Comparison of ENCODE assay signal across 8 cellular contexts in the genomic region with DNA sequence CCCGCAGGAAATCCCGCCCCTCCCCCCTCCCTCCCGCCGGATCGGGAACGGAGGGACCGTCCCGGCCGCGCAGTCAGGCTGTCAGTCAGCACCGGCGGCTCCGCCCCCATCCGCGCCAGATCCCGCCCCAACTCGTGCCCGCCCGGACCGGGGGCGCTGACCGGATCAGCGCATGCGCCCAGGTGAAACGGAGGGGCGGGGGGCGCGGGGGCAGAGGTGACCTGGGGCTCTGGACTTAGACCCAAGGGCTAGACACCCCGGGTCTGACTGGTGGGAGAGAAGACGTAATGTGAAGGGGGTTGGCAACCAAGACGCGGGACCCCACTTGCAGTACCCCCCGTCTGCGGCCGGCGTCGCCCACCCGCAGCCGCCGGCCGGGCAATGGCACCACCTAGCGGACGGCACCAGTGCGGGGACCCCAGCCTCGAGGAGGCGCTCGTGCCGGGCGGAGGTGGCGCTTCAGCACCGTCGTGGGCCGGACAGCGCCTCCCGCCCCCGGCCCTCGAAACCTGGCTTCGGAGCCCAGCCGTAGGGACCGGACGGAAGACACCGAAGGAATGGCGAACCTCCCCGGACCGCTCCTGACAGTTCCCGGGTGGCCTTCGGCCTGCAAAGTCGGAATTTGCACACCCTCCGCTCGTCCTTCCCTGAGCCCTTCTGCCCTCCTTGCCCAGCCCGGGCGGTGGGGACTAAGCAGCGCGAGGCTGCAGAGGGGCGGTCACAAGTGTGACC. TPM values are rescaled to one million over a fixed set of nuclear protein-coding genes. Genes with fewer than 3 reads are reported as not detected.
DNase-seq lines count a peak whose midpoint lies in the region; ATAC-seq and TF ChIP-seq lines count a peak whose summit lies in the region.

A gene with protein sequence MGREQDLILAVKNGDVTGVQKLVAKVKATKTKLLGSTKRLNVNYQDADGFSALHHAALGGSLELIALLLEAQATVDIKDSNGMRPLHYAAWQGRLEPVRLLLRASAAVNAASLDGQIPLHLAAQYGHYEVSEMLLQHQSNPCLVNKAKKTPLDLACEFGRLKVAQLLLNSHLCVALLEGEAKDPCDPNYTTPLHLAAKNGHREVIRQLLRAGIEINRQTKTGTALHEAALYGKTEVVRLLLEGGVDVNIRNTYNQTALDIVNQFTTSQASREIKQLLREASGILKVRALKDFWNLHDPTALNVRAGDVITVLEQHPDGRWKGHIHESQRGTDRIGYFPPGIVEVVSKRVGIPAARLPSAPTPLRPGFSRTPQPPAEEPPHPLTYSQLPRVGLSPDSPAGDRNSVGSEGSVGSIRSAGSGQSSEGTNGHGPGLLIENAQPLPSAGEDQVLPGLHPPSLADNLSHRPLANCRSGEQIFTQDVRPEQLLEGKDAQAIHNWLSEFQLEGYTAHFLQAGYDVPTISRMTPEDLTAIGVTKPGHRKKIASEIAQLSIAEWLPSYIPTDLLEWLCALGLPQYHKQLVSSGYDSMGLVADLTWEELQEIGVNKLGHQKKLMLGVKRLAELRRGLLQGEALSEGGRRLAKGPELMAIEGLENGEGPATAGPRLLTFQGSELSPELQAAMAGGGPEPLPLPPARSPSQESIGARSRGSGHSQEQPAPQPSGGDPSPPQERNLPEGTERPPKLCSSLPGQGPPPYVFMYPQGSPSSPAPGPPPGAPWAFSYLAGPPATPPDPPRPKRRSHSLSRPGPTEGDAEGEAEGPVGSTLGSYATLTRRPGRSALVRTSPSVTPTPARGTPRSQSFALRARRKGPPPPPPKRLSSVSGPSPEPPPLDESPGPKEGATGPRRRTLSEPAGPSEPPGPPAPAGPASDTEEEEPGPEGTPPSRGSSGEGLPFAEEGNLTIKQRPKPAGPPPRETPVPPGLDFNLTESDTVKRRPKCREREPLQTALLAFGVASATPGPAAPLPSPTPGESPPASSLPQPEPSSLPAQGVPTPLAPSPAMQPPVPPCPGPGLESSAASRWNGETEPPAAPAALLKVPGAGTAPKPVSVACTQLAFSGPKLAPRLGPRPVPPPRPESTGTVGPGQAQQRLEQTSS (N-terminal part only) (minus strand): TSS at position 15 of the 732 bp plus-strand sequence. CDS start 1,733 bp downstream, outside the sequence.

- H3K4me1 Mint-ChIP-seq in activated naive CD8-positive, alpha-beta T cell (ENCODE audit: low read depth), result peaks cover 22% of the 10 kb centered on the region

- CTCF ChIA-PET in HEK293T (lab: Yijun Ruan, JAX), result interaction anchor here (0.6 to 1.4 kb wide), 9 partner anchors 9 to 275 kb away, joined by 3 to 9 read pairs (median 3); a partner anchor contains a TSS

- TF ChIP-seq CTCF in omental fat pad (IDR thresholded peaks at IDR 0.05) (peak in 2 of 3 donors; percentile 51 to 89), suprapubic skin (IDR thresholded peaks at IDR 0.05) (peak; percentile 93 to 98)

- no peaks in the 10 kb centered on the region for H3K27me3 ChIP-seq in suprapubic skin

- H3K27ac Mint-ChIP-seq in activated naive CD8-positive, alpha-beta T cell, result no peak within 1 kb of the TSS

- H3K4me3 ChIP-seq in suprapubic skin, result peak within 1 kb of the TSS; percentile 79

- H3K36me3 ChIP-seq in ES-I3 (ENCODE audit: insufficient read depth, low read length), result peaks cover 3% of the 10 kb centered on the region; the same call in 1 of the 2 replicates
- H3K36me3 ChIP-seq in suprapubic skin, result peaks cover 14% of the 10 kb centered on the region

- no peaks in the 10 kb centered on the region for H3K27me3 Mint-ChIP-seq in activated naive CD8-positive, alpha-beta T cell

- POLR2A ChIA-PET in HEK293T (lab: Yijun Ruan, JAX), result interaction anchor here (0.8 to 2.2 kb wide), 14 partner anchors 10 to 528 kb away, joined by 3 to 21 read pairs (median 4); a partner anchor contains a TSS

- H3K36me3 Mint-ChIP-seq in activated naive CD8-positive, alpha-beta T cell, result peaks cover 10% of the 10 kb centered on the region

- H3K27ac ChIP-seq in suprapubic skin, result peak within 1 kb of the TSS; percentile 79

- WGBS in suprapubic skin, result 0% methylated on average over 14 of the region's 75 CpGs

- ATAC-seq in SK-N-SH treated with all-trans-retinoic acid at 6 μM for 48 hours (peak; percentile 82), omental fat pad (ENCODE audit: low FRiP score) (peak; percentile 87)

- H3K9ac ChIP-seq in ES-I3 (ENCODE audit: low read depth, low read length), result peak within 1 kb of the TSS; percentile 93

- DNase-seq in HEK293T (ENCODE audit: extremely low spot score), result peak; percentile 99
- DNase-seq in NAMALWA (ENCODE audit: low spot score), result peak; percentile 88
- DNase-seq in glomerular visceral epithelial cell (ENCODE audit: extremely low spot score), result peak; percentile 95
- DNase-seq in omental fat pad (ENCODE audit: low spot score), result peak; percentile 76
- peak; percentile 96 for DNase-seq in suprapubic skin (ENCODE audit: low spot score in 2 of 2)

- H3K4me3 Mint-ChIP-seq in activated naive CD8-positive, alpha-beta T cell, result peak within 1 kb of the TSS; percentile 80

- H3K9me3 ChIP-seq in ES-I3 (ENCODE audit: control insufficient read depth, insufficient read depth, low read length), result no peaks in the 10 kb centered on the region
- H3K9me3 ChIP-seq in suprapubic skin, result no peaks in the 10 kb centered on the region

- no peak for TF ChIP-seq EP300 in suprapubic skin (IDR thresholded peaks at IDR 0.05)

- peaks cover 9% of the 10 kb centered on the region; the same call in 1 of the 2 replicates for H3K4me1 ChIP-seq in ES-I3 (ENCODE audit: insufficient read depth, low read length)
- peaks cover 40% of the 10 kb centered on the region for H3K4me1 ChIP-seq in suprapubic skin

- TF ChIP-seq POLR2A in suprapubic skin (IDR thresholded peaks at IDR 0.05), result no peak

- no peaks in the 10 kb centered on the region for H3K9me3 Mint-ChIP-seq in activated naive CD8-positive, alpha-beta T cell (ENCODE audit: low read depth)

TF ChIP-seq in HEK293T, 16 proteins besides CTCF, POLR2A, EP300 and RAD21:
- TF ChIP-seq HDGF (IDR thresholded peaks at IDR 0.05; ENCODE audit: borderline replicate concordance) (no peak), L3MBTL2 (conservative IDR thresholded peaks at IDR 0.05) (peak; percentile 65; the same call in 1 of the 2 replicates), BHLHE40 (IDR thresholded peaks at IDR 0.05; ENCODE audit: borderline replicate concordance) (no peak), ARNT (IDR thresholded peaks at IDR 0.05) (peak; percentile 45; the same call in 1 of the 2 replicates)
- TF ChIP-seq, protein P1, sequence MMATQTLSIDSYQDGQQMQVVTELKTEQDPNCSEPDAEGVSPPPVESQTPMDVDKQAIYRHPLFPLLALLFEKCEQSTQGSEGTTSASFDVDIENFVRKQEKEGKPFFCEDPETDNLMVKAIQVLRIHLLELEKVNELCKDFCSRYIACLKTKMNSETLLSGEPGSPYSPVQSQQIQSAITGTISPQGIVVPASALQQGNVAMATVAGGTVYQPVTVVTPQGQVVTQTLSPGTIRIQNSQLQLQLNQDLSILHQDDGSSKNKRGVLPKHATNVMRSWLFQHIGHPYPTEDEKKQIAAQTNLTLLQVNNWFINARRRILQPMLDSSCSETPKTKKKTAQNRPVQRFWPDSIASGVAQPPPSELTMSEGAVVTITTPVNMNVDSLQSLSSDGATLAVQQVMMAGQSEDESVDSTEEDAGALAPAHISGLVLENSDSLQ (IDR thresholded peaks at IDR 0.05), result peak; percentile 98

TF ChIP-seq in SK-N-SH treated with all-trans-retinoic acid at 6 μM for 48 hours, 23 proteins besides CTCF, POLR2A, EP300 and RAD21:
- peak; percentile 55; the same call in 1 of the 2 replicates for TF ChIP-seq ARNTL (CRISPR knock-in tag; IDR thresholded peaks at IDR 0.05; ENCODE audit: borderline replicate concordance, low read depth)
- peak; percentile 60 for TF ChIP-seq ZFP3 (CRISPR knock-in tag; IDR thresholded peaks at IDR 0.05)
- TF ChIP-seq ZNF70 (CRISPR knock-in tag; IDR thresholded peaks at IDR 0.05), result no peak
- TF ChIP-seq, protein P2, sequence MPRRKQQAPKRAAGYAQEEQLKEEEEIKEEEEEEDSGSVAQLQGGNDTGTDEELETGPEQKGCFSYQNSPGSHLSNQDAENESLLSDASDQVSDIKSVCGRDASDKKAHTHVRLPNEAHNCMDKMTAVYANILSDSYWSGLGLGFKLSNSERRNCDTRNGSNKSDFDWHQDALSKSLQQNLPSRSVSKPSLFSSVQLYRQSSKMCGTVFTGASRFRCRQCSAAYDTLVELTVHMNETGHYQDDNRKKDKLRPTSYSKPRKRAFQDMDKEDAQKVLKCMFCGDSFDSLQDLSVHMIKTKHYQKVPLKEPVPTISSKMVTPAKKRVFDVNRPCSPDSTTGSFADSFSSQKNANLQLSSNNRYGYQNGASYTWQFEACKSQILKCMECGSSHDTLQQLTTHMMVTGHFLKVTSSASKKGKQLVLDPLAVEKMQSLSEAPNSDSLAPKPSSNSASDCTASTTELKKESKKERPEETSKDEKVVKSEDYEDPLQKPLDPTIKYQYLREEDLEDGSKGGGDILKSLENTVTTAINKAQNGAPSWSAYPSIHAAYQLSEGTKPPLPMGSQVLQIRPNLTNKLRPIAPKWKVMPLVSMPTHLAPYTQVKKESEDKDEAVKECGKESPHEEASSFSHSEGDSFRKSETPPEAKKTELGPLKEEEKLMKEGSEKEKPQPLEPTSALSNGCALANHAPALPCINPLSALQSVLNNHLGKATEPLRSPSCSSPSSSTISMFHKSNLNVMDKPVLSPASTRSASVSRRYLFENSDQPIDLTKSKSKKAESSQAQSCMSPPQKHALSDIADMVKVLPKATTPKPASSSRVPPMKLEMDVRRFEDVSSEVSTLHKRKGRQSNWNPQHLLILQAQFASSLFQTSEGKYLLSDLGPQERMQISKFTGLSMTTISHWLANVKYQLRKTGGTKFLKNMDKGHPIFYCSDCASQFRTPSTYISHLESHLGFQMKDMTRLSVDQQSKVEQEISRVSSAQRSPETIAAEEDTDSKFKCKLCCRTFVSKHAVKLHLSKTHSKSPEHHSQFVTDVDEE (CRISPR knock-in tag; IDR thresholded peaks at IDR 0.05), result 0 out of 2 replicates have a peak, but pooled peaks have one; percentile 27
- TF ChIP-seq ZFP30 (CRISPR knock-in tag; IDR thresholded peaks at IDR 0.05), result peak; percentile 48; the same call in 1 of the 2 replicates
- no peak for TF ChIP-seq ZNF565 (CRISPR knock-in tag; conservative IDR thresholded peaks at IDR 0.05; ENCODE audit: low read depth)
- no peak for TF ChIP-seq BACH2 (CRISPR knock-in tag; IDR thresholded peaks at IDR 0.05; ENCODE audit: borderline replicate concordance)
- 0 out of 2 replicates have a peak, but pooled peaks have one; percentile 40 for TF ChIP-seq ZNF8 (CRISPR knock-in tag; IDR thresholded peaks at IDR 0.05)
- no peak for TF ChIP-seq PPARA (CRISPR knock-in tag; IDR thresholded peaks at IDR 0.05; ENCODE audit: borderline replicate concordance)
- peak; percentile 94; the same call in 1 of the 2 replicates for TF ChIP-seq CSDC2 (CRISPR knock-in tag; IDR thresholded peaks at IDR 0.05)
- TF ChIP-seq SNAI2 (CRISPR knock-in tag; IDR thresholded peaks at IDR 0.05), result peak; percentile 84; the same call in 1 of the 2 replicates

RNA-seq across cellular contexts. Expression of the gene that starts here (rescaled TPM):
- 10 to 100 TPM in 3 of 4 donors, 1 to 10 TPM in 1; 6.7 to 61.5 (median 23.9) TPM for total RNA-seq in omental fat pad
- 10 to 100 TPM; 18.7 to 25.1 (median 22.1) TPM for total RNA-seq in suprapubic skin

Comparison
In these comparisons a context has a peak if more than half of its experiments do, and no peak if none do; other contexts are left out.
1. Peak in every context shown above with its lines: DNase-seq, ATAC-seq, H3K4me3 ChIP-seq and H3K27ac ChIP-seq.